In genomic region chr1:100350787-100351094, GRCh38 we compare ENCODE assay signal across 8 cellular contexts. TPM values are rescaled to one million over a fixed set of nuclear protein-coding genes. Genes with fewer than 3 reads are reported as not detected.
DNase-seq lines count a peak whose midpoint lies in the region; ATAC-seq and TF ChIP-seq lines count a peak whose summit lies in the region.

No MANE protein-coding gene starts in this region.

- no peak for ATAC-seq in naive B cell (ENCODE audit: low read depth in 2 of 2)
- no peak for ATAC-seq in HG03108 (IDR thresholded peaks at IDR 0.05; ENCODE audit: unreplicated experiment)
- ATAC-seq in HG02642 (IDR thresholded peaks at IDR 0.05; ENCODE audit: poor library complexity, unreplicated experiment), result no peak
- no peak for ATAC-seq in HG02852 (IDR thresholded peaks at IDR 0.05; ENCODE audit: unreplicated experiment)

- POLR2A ChIA-PET in AG04450 (lab: Yijun Ruan, JAX), result no interaction called here

- no peak overlapping the region for H3K27ac ChIP-seq in AG04450 (ENCODE audit: low read depth, low read length)
- H3K27ac ChIP-seq in KMS-11, result peak overlapping the region; percentile 91
- peak overlapping the region; percentile 88 for H3K27ac ChIP-seq in colonic mucosa

- H4K20me1 ChIP-seq in KMS-11 (ENCODE audit: insufficient read depth), result no peaks in the 10 kb centered on the region

- intact Hi-C loops in colonic mucosa (cut with DNase I), result loop anchor here (10.0 kb wide), 3 partner anchors 84 to 216 kb away; partner anchors contain the start of genes DBT, SASS6 and TRMT13
- intact Hi-C loops in posterior vena cava (cut with DNase I), result no loop called here

- H3K4me1 Mint-ChIP-seq in naive B cell, result peaks cover 26 to 42% (median 33%) of the 10 kb centered on the region in 3 donors

- H3K4me3 Mint-ChIP-seq in naive B cell, result peak overlapping the region; percentile 94 to 100 (median 98)

- peak overlapping the region; percentile 88 for H3K4me3 ChIP-seq in AG04450 (ENCODE audit: low read depth, low read length)
- H3K4me3 ChIP-seq in KMS-11 (IDR thresholded peaks at IDR 0.05; ENCODE audit: insufficient read depth, low read depth, low read length), result no peak overlapping the region
- peak overlapping the region; percentile 81 for H3K4me3 ChIP-seq in colonic mucosa

- H3K27me3 Mint-ChIP-seq in naive B cell, result no peaks in the 10 kb centered on the region

- H2AFZ ChIP-seq in KMS-11 (ENCODE audit: low read depth), result peak overlapping the region; percentile 84

- TF ChIP-seq CTCF in AG04450 (IDR thresholded peaks at IDR 0.05; ENCODE audit: low read depth, low read length), result no peak
- TF ChIP-seq CTCF in KMS-11 (conservative IDR thresholded peaks at IDR 0.05; ENCODE audit: low read depth, low read length), result no peak
- TF ChIP-seq CTCF in colonic mucosa (IDR thresholded peaks at IDR 0.05), result no peak

- H3K9me3 Mint-ChIP-seq in naive B cell, result no peaks in the 10 kb centered on the region

- peaks cover 0 to 8% of the 10 kb centered on the region in 2 donors for H3K36me3 Mint-ChIP-seq in naive B cell

- H3K79me2 ChIP-seq in KMS-11 (ENCODE audit: insufficient read depth, low read depth), result 0 out of 2 replicates have a peak, but pooled peaks cover 5% of the 10 kb centered on the region

- CTCF ChIA-PET in AG04450 (lab: Charles Lee), result interaction anchor here (0.6 to 1.5 kb wide), 4 partner anchors 15 to 502 kb away, joined by 3 to 8 read pairs (median 4); no protein-coding TSS in a partner anchor

- H3K4me2 ChIP-seq in KMS-11, result peak overlapping the region; percentile 58; the same call in 1 of the 2 replicates

- peaks cover 23% of the 10 kb centered on the region for H3K4me1 ChIP-seq in KMS-11 (ENCODE audit: low read depth, poor library complexity, severe bottlenecking)
- no peaks in the 10 kb centered on the region for H3K4me1 ChIP-seq in colonic mucosa

- H3K9ac ChIP-seq in KMS-11, result peak overlapping the region; percentile 53; the same call in 1 of the 2 replicates
- H3K9ac ChIP-seq in colonic mucosa (ENCODE audit: low read depth in 2 of 2, low read length in 2 of 2), result peak overlapping the region in 1 of 2 donors; percentile 70

- no peaks in the 10 kb centered on the region for H3K36me3 ChIP-seq in KMS-11 (ENCODE audit: insufficient read depth)
- no peaks in the 10 kb centered on the region for H3K36me3 ChIP-seq in colonic mucosa

- peak overlapping the region; percentile 86 to 99 (median 96) for H3K27ac Mint-ChIP-seq in naive B cell

- no peaks in the 10 kb centered on the region for H3K9me3 ChIP-seq in AG04450 (ENCODE audit: control insufficient read depth, insufficient read depth, low read length)
- no peaks in the 10 kb centered on the region for H3K9me3 ChIP-seq in colonic mucosa

- DNase-seq in AG04450 (ENCODE audit: low read depth, low spot score), result no peak
- no peak for DNase-seq in colonic mucosa
- no peak for DNase-seq in naive B cell
- DNase-seq in posterior vena cava (ENCODE audit: low spot score), result no peak

- H3K27me3 ChIP-seq in AG04450 (ENCODE audit: control insufficient read depth, insufficient read depth, low read length) (no peaks in the 10 kb centered on the region), KMS-11 (ENCODE audit: insufficient read depth, low read depth) (no peaks in the 10 kb centered on the region), colonic mucosa (no peaks in the 10 kb centered on the region)

RNA-seq across cellular contexts. Expression of gene CDC14A, which starts 1.6 kb away (rescaled TPM):
- 2.2 and 2.8 TPM in 2 replicates for polyA plus RNA-seq in AG04450 (2011; rRNA removed)
- polyA minus RNA-seq in AG04450 (2011; rRNA and poly(A)+ RNA removed), result 5.0 and 5.5 TPM in 2 replicates
- 10 to 100 TPM in 1 of 2 donors, 1 to 10 TPM in 1; 9.6 to 16.8 TPM for total RNA-seq in colonic mucosa
- polyA plus RNA-seq in naive B cell (ENCODE audit: low read depth in 6 of 6), result 10 to 100 TPM in 5 of 6 donors, 1 to 10 TPM in 1; 6.1 to 17.1 (median 14.4) TPM
- 1 to 10 TPM; 6.5 to 7.5 TPM for total RNA-seq in posterior vena cava
